ENCODE assay signal across 13 cellular contexts in the genomic region with DNA sequence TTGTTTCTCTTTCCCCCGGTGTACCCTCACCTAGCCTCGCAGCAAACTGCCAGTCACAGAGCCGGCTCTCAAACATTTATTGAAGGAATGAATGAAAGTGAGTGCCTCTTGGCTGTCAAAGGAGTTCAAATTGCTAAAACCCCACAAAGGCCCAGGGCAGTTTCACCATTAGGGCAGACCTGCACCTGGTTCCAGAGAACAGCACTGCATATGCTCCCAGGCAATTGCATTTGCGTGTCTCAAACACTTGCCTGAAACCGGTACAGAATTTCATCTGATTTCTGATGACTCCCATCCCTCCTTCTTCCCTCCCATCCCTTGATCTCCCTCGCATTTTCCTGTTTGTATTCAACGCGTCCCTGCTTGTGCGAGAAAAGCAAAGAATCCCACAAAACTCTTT.
DNase-seq lines count a peak whose midpoint lies in the region; ATAC-seq, FAIRE-seq and TF ChIP-seq lines count a peak whose summit lies in the region.
"Had no signal": no experiment of that assay in that cellular context is flagged by ENCODE, and none has a peak within 500 bp of the region (broad histone marks: within the 10 kb centered on the region; RNA-seq: fewer than 3 reads in every experiment).

No MANE protein-coding gene starts in this region.

- H3K4me1 ChIP-seq in astrocyte (ENCODE audit: insufficient read depth, low read length) (peaks cover 9% of the 10 kb centered on the region), thyroid gland (peaks cover 7 to 10% of the 10 kb centered on the region in 2 donors)
- H3K4me1 ChIP-seq: prostate gland had no signal

- H3K4me2 ChIP-seq in astrocyte (ENCODE audit: low read length): peak overlapping the region; percentile 87

- intact Hi-C loops in thyroid gland (cut with DNase I): no loop called here

- no peaks in the 10 kb centered on the region for H3K9me3 ChIP-seq in astrocyte (ENCODE audit: insufficient read depth, low read depth, low read length)
- H3K9me3 ChIP-seq in thyroid gland: no peaks in the 10 kb centered on the region
- H3K9me3 ChIP-seq: prostate gland had no signal

- H3K27ac ChIP-seq in astrocyte (ENCODE audit: low read depth, low read length) (no peak overlapping the region), thyroid gland (peak overlapping the region in 2 of 3 donors; percentile 34 to 52)
- H3K27ac ChIP-seq: prostate gland had no signal

- H4K20me1 ChIP-seq in astrocyte (ENCODE audit: insufficient read depth, low read length): no peaks in the 10 kb centered on the region

- TF ChIP-seq POLR2A in thyroid gland (IDR thresholded peaks at IDR 0.05): no peak

- no peaks in the 10 kb centered on the region for H3K27me3 ChIP-seq in astrocyte (ENCODE audit: insufficient read depth, low read length)
- no peaks in the 10 kb centered on the region for H3K27me3 ChIP-seq in thyroid gland

- H3K4me3 Mint-ChIP-seq in astrocyte (ENCODE audit: unreplicated experiment): no peak overlapping the region
- H3K4me3 Mint-ChIP-seq: activated CD4-positive, alpha-beta memory T cell treated with anti-CD3 and anti-CD28 coated beads for 36 hours; activated naive CD4-positive, alpha-beta T cell treated with anti-CD3 and anti-CD28 coated beads for 36 hours had no signal

- H2AFZ ChIP-seq in astrocyte (ENCODE audit: low read depth, low read length): peak overlapping the region; percentile 70

- ATAC-seq in GM19395 (IDR thresholded peaks at IDR 0.05; ENCODE audit: unreplicated experiment): no peak

- no peak for FAIRE-seq in astrocyte (lab: Jason Lieb, UNC)
- FAIRE-seq: A204.1, colon had no signal

- H3K79me2 ChIP-seq in astrocyte (ENCODE audit: insufficient read depth, low read length): no peaks in the 10 kb centered on the region

- H3K4me3 ChIP-seq in astrocyte (ENCODE audit: insufficient read depth, low read depth, low read length) (peak overlapping the region; percentile 46), thyroid gland (replicated peaks in 1 of 3) (no peak overlapping the region)

- DNase-seq in NCI-H1092 treated with DMSO at 0.1 percent for 48 hours (lab: John Stamatoyannopoulos, UW): peak; percentile 60
- no peak for DNase-seq in NCI-H1092 (lab: John Stamatoyannopoulos, UW)
- no peak for DNase-seq in astrocyte (ENCODE audit: low read depth)
- DNase-seq in inferior parietal cortex (ENCODE audit: extremely low spot score): peak; percentile 4
- DNase-seq in thyroid gland: no peak
- no peak for DNase-seq in SW480 (ENCODE audit: low spot score)
- no peak for DNase-seq in mucosa of gallbladder (ENCODE audit: low spot score)
- DNase-seq: activated CD4-positive, alpha-beta memory T cell treated with anti-CD3 and anti-CD28 coated beads for 36 hours; activated naive CD4-positive, alpha-beta T cell treated with anti-CD3 and anti-CD28 coated beads for 36 hours had no signal

- H3K27me3 Mint-ChIP-seq in astrocyte (ENCODE audit: low read depth, unreplicated experiment): no peaks in the 10 kb centered on the region
- H3K27me3 Mint-ChIP-seq: activated CD4-positive, alpha-beta memory T cell treated with anti-CD3 and anti-CD28 coated beads for 36 hours had no signal

- H3K27ac Mint-ChIP-seq in astrocyte (ENCODE audit: unreplicated experiment): peak overlapping the region; percentile 86
- H3K27ac Mint-ChIP-seq: activated CD4-positive, alpha-beta memory T cell treated with anti-CD3 and anti-CD28 coated beads for 36 hours; activated naive CD4-positive, alpha-beta T cell treated with anti-CD3 and anti-CD28 coated beads for 36 hours had no signal

- no peaks in the 10 kb centered on the region for H3K36me3 ChIP-seq in astrocyte (ENCODE audit: insufficient read depth, low read length)
- H3K36me3 ChIP-seq in thyroid gland: no peaks in the 10 kb centered on the region
- H3K36me3 ChIP-seq: prostate gland had no signal

- H3K9me3 Mint-ChIP-seq in astrocyte (ENCODE audit: unreplicated experiment): no peaks in the 10 kb centered on the region
- H3K9me3 Mint-ChIP-seq: activated CD4-positive, alpha-beta memory T cell treated with anti-CD3 and anti-CD28 coated beads for 36 hours had no signal

- H3K9ac ChIP-seq in astrocyte (ENCODE audit: low read length): peak overlapping the region; percentile 69

- H3K4me1 Mint-ChIP-seq in astrocyte (ENCODE audit: low read depth, unreplicated experiment): peaks cover 23% of the 10 kb centered on the region

- WGBS in thyroid gland, 2 donors: 47 to 49% methylated on average over 9 of the region's 9 CpGs

- TF ChIP-seq CTCF in astrocyte (IDR thresholded peaks at IDR 0.05; ENCODE audit: insufficient read depth, low read depth, low read length) (no peak), thyroid gland (IDR thresholded peaks at IDR 0.05) (no peak)

- H3K36me3 Mint-ChIP-seq in astrocyte (ENCODE audit: low read depth, unreplicated experiment): no peaks in the 10 kb centered on the region
- H3K36me3 Mint-ChIP-seq: activated CD4-positive, alpha-beta memory T cell treated with anti-CD3 and anti-CD28 coated beads for 36 hours had no signal

Comparison
In these comparisons a context has a peak if more than half of its experiments do, and no peak if none do; other contexts are left out.
1. DNase-seq: peak in NCI-H1092 treated with DMSO at 0.1 percent for 48 hours (single experiment) and inferior parietal cortex (single experiment); none in NCI-H1092 (single experiment), astrocyte (single experiment), thyroid gland (0 of 2), SW480 (single experiment) and mucosa of gallbladder (single experiment).